Comparison of ENCODE assay signal across 9 cellular contexts in the genomic region with DNA sequence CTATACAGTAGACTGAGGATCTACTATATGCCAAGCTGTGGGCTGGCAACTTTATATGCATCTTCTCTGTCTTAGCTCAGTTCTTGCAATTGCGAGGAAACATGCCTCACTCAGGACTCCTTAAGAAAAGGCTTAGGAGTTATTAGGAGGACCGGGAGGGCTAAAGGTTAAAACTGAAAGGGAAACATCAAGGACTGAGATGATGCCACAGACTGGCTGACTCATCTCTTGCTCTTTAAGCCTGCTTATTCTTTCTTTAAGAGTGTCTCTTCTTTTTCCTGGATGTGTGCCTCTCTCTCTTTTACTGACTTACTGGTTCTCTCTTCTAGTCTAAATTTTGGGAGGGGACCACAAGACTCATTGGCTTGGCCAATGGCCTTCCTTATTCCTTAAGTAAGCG. TPM values are rescaled to one million over a fixed set of nuclear protein-coding genes. Genes with fewer than 3 reads are reported as not detected.
DNase-seq lines count a peak whose midpoint lies in the region; TF ChIP-seq lines count a peak whose summit lies in the region.
"Had no signal": no experiment of that assay in that cellular context is flagged by ENCODE, and none has a peak within 500 bp of the region (broad histone marks: within the 10 kb centered on the region; RNA-seq: fewer than 3 reads in every experiment).

No MANE protein-coding gene starts in this region.

- H3K4me1 ChIP-seq in SK-N-SH (ENCODE audit: control insufficient read depth in 1 of 2, insufficient read depth in 2 of 2, low read depth in 1 of 2, low read length in 1 of 2) (peaks cover 0 to 2% of the 10 kb centered on the region in 2 experiments; a peak in 2 of 4 replicates), esophagus muscularis mucosa (peaks cover 52 to 64% (median 60%) of the 10 kb centered on the region in 4 donors), smooth muscle cell (ENCODE audit: low read depth) (peaks cover 36% of the 10 kb centered on the region), BE2C (no peaks in the 10 kb centered on the region)

- H3K27me3 Mint-ChIP-seq in activated T-cell treated with anti-CD3 and anti-CD28 coated beads, Interleukin-2, amount 50 U/mL, for 24 hours = no peaks in the 10 kb centered on the region

- CTCF ChIA-PET in SK-N-SH (lab: Yijun Ruan, JAX) (interaction anchor here (1.8 kb wide), 1 partner anchor 8 kb away, joined by 11 read pairs; the partner anchor contains the start of gene SYS1), GM10248 (lab: Yijun Ruan, JAX) (interaction anchor here (0.8 to 4.4 kb wide), 5 partner anchors 19 to 416 kb away, joined by 4 to 25 read pairs (median 4); no protein-coding TSS in a partner anchor)

- no peaks in the 10 kb centered on the region for H4K20me1 ChIP-seq in SK-N-SH (ENCODE audit: insufficient read depth)
- H4K20me1 ChIP-seq in smooth muscle cell (ENCODE audit: low read depth) = peaks cover 5% of the 10 kb centered on the region

- H3K4me2 ChIP-seq in SK-N-SH (peak overlapping the region; percentile 69), smooth muscle cell (peak overlapping the region; percentile 49)

- H3K9me3 Mint-ChIP-seq in activated T-cell treated with anti-CD3 and anti-CD28 coated beads, Interleukin-2, amount 50 U/mL, for 24 hours = no peaks in the 10 kb centered on the region

- POLR2A ChIA-PET in SK-N-SH (lab: Yijun Ruan, JAX) (no interaction called here), GM10248 (lab: Yijun Ruan, JAX) (no interaction called here)

- no peaks in the 10 kb centered on the region for H3K36me3 Mint-ChIP-seq in activated T-cell treated with anti-CD3 and anti-CD28 coated beads, Interleukin-2, amount 50 U/mL, for 24 hours (ENCODE audit: low read depth)

- peak overlapping the region in 1 of 2 experiments; percentile 66; a peak in 2 of 4 replicates for H3K27ac ChIP-seq in SK-N-SH (ENCODE audit: low read depth in 2 of 2, low read length in 1 of 2)
- peak overlapping the region; percentile 91 to 96 (median 93) for H3K27ac ChIP-seq in esophagus muscularis mucosa (replicated peaks in 1 of 4)
- peak overlapping the region; percentile 84 for H3K27ac ChIP-seq in smooth muscle cell (ENCODE audit: low read depth)

- H3K9me2 ChIP-seq in SK-N-SH = no peaks in the 10 kb centered on the region

- DNase-seq in activated T-cell treated with anti-CD3 and anti-CD28 coated beads, Interleukin-2, amount 50 U/mL, for 24 hours = no peak
- no peak for DNase-seq in activated T-cell treated with anti-CD3 and anti-CD28 coated beads, Interleukin-2, amount 50 U/mL, for 1 hour
- DNase-seq in SK-N-SH (no peak), esophagus muscularis mucosa (ENCODE audit: extremely low spot score) (no peak), smooth muscle cell (lab: John Stamatoyannopoulos, UW; ENCODE audit: unreplicated experiment) (no peak), midbrain (lab: John Stamatoyannopoulos, UW) (no peak), GM10248 (ENCODE audit: extremely low spot score) (no peak), BE2C (no peak)

- H3K79me2 ChIP-seq in SK-N-SH (ENCODE audit: insufficient read depth) (no peaks in the 10 kb centered on the region), smooth muscle cell (ENCODE audit: low read depth) (no peaks in the 10 kb centered on the region)

- TF ChIP-seq POLR2A in esophagus muscularis mucosa (IDR thresholded peaks at IDR 0.05; ENCODE audit: low read depth) = no peak

- H3K4me3 Mint-ChIP-seq in activated T-cell treated with anti-CD3 and anti-CD28 coated beads, Interleukin-2, amount 50 U/mL, for 24 hours = peak overlapping the region; percentile 62

- TF ChIP-seq CTCF in SK-N-SH (IDR thresholded peaks at IDR 0.05) (no peak), esophagus muscularis mucosa (IDR thresholded peaks at IDR 0.05) (no peak), smooth muscle cell (IDR thresholded peaks at IDR 0.05; ENCODE audit: borderline replicate concordance, insufficient read depth, poor library complexity, severe bottlenecking) (no peak), GM10248 (IDR thresholded peaks at IDR 0.05; ENCODE audit: control extremely low read depth, extremely low read depth, low read depth, missing control alignments) (no peak), BE2C (IDR thresholded peaks at IDR 0.05; ENCODE audit: low read depth, low read length) (no peak)

- H3K9ac ChIP-seq in SK-N-SH = no peak overlapping the region
- no peak overlapping the region for H3K9ac ChIP-seq in smooth muscle cell (ENCODE audit: low read depth)

- H3K36me3 ChIP-seq in SK-N-SH (replicated peaks in 1 of 2; ENCODE audit: control insufficient read depth in 1 of 2, insufficient read depth in 2 of 2, low read length in 1 of 2) (no peaks in the 10 kb centered on the region), esophagus muscularis mucosa (no peaks in the 10 kb centered on the region), smooth muscle cell (ENCODE audit: low read depth) (no peaks in the 10 kb centered on the region), BE2C (no peaks in the 10 kb centered on the region)

- no peak for TF ChIP-seq RAD21 in SK-N-SH (IDR thresholded peaks at IDR 0.05; ENCODE audit: low read length)

- H3K4me3 ChIP-seq in SK-N-SH (ENCODE audit: low read depth in 2 of 2, low read length in 1 of 2) (no peak overlapping the region; a peak in 1 of 4 replicates), esophagus muscularis mucosa (no peak overlapping the region), smooth muscle cell (no peak overlapping the region), BE2C (ENCODE audit: low read depth, low read length) (no peak overlapping the region)

- intact Hi-C loops in esophagus muscularis mucosa (cut with DNase I) = no loop called here

- H3K27ac Mint-ChIP-seq in activated T-cell treated with anti-CD3 and anti-CD28 coated beads, Interleukin-2, amount 50 U/mL, for 24 hours = peak overlapping the region; percentile 93

- H3K9me3 ChIP-seq in SK-N-SH (no peaks in the 10 kb centered on the region), esophagus muscularis mucosa (no peaks in the 10 kb centered on the region), smooth muscle cell (replicated peaks; ENCODE audit: low read depth) (no peaks in the 10 kb centered on the region), BE2C (no peaks in the 10 kb centered on the region)

- TF ChIP-seq EP300 in SK-N-SH (IDR thresholded peaks at IDR 0.05; ENCODE audit: borderline replicate concordance in 1 of 2, low read depth in 1 of 2, low read length in 1 of 2) (no peak), esophagus muscularis mucosa (IDR thresholded peaks at IDR 0.05) (no peak)

- H3K4me1 Mint-ChIP-seq in activated T-cell treated with anti-CD3 and anti-CD28 coated beads, Interleukin-2, amount 50 U/mL, for 24 hours (ENCODE audit: low read depth) = peaks cover 59% of the 10 kb centered on the region

- WGBS in SK-N-SH (ENCODE audit: low lambda C conversion rate) = 52% methylated on average over 3 of the region's 3 CpGs
- WGBS in esophagus muscularis mucosa = 56% methylated on average over 3 of the region's 3 CpGs
- WGBS in smooth muscle cell (ENCODE audit: low lambda C conversion rate) = 20% methylated on average over 3 of the region's 3 CpGs

- H3K27me3 ChIP-seq in SK-N-SH (ENCODE audit: insufficient read depth) = no peaks in the 10 kb centered on the region
- H3K27me3 ChIP-seq in esophagus muscularis mucosa = no peaks in the 10 kb centered on the region
- H3K27me3 ChIP-seq in smooth muscle cell (ENCODE audit: low read depth) = no peaks in the 10 kb centered on the region
- H3K27me3 ChIP-seq in BE2C = no peaks in the 10 kb centered on the region

- H2AFZ ChIP-seq in SK-N-SH (ENCODE audit: low read depth) (peak overlapping the region; percentile 83), smooth muscle cell (ENCODE audit: low read depth) (no peak overlapping the region)

- H3F3A ChIP-seq in SK-N-SH (replicated peaks; ENCODE audit: insufficient read depth) = peaks cover 10% of the 10 kb centered on the region
- peaks cover 36% of the 10 kb centered on the region for H3F3A ChIP-seq in smooth muscle cell (ENCODE audit: low read depth)

TF ChIP-seq in SK-N-SH, 30 proteins besides CTCF, POLR2A, EP300 and RAD21:
- TF ChIP-seq NFIC (IDR thresholded peaks at IDR 0.05; ENCODE audit: borderline replicate concordance) = no peak
- no peak for TF ChIP-seq SMC3 (IDR thresholded peaks at IDR 0.05; ENCODE audit: low read depth, low read length)
- TF ChIP-seq FOSL2 (IDR thresholded peaks at IDR 0.05; ENCODE audit: borderline replicate concordance, low read depth) = peak; percentile 61; the same call in 1 of the 2 replicates

RNA-seq across cellular contexts. Expression of gene SDC4, which starts 7.0 kb away (rescaled TPM):
- polyA plus RNA-seq in SK-N-SH (2012; rRNA removed) (131 and 192 TPM in 2 replicates), smooth muscle cell (45.0 and 122 TPM in 2 replicates)
- polyA plus RNA-seq in SK-N-SH (2012; cell fraction: cytosol; rRNA removed) = 139 and 153 TPM in 2 replicates
- 94.9 and 96.1 TPM in 2 replicates for polyA plus RNA-seq in SK-N-SH (2012; cell fraction: nucleus; rRNA removed)
- total RNA-seq in esophagus muscularis mucosa (100 to 1,000 TPM in 1 of 4 donors, 10 to 100 TPM in 3; 61.9 to 177 (median 72.2) TPM), smooth muscle cell (70.7 and 78.1 TPM in 2 replicates)
- polyA plus RNA-seq in BE2C (2012; ENCODE audit: insufficient read depth, insufficient read length, low read depth) = 24.9 TPM

RNA-seq across cellular contexts. Expression of gene SYS1, which starts 7.7 kb away (rescaled TPM):
- 26.5 and 26.9 TPM in 2 replicates for polyA plus RNA-seq in SK-N-SH (2012; rRNA removed)
- 14.0 and 16.3 TPM in 2 replicates for polyA plus RNA-seq in SK-N-SH (2012; cell fraction: cytosol; rRNA removed)
- polyA plus RNA-seq in SK-N-SH (2012; cell fraction: nucleus; rRNA removed) = 12.4 and 20.0 TPM in 2 replicates
- 10 to 100 TPM; 28.2 to 48.4 (median 42.5) TPM for total RNA-seq in esophagus muscularis mucosa
- total RNA-seq in smooth muscle cell = 14.5 and 15.2 TPM in 2 replicates
- polyA plus RNA-seq in smooth muscle cell = 17.0 and 24.7 TPM in 2 replicates
- polyA plus RNA-seq in BE2C (2012; ENCODE audit: insufficient read depth, insufficient read length, low read depth) = 39.5 TPM

RNA-seq across cellular contexts. Expression of gene TP53TG5, which starts 22.9 kb away (rescaled TPM):
- polyA plus RNA-seq in SK-N-SH (2012; rRNA removed) = not detected in 2 replicates
- 0.01 TPM in 1 of 2 replicates, not detected in the other for polyA plus RNA-seq in SK-N-SH (2012; cell fraction: cytosol; rRNA removed)
- polyA plus RNA-seq in SK-N-SH (2012; cell fraction: nucleus; rRNA removed) = not detected in 2 replicates
- 1 to 10 TPM in 2 of 4 donors, under 1 TPM in 1, not detected in 1; 0.17 to 2.1 (median 1.1) TPM for total RNA-seq in esophagus muscularis mucosa
- not detected in 2 replicates for total RNA-seq in smooth muscle cell
- polyA plus RNA-seq in smooth muscle cell = 0.06 TPM in 1 of 2 replicates, not detected in the other
- 2.3 TPM for polyA plus RNA-seq in BE2C (2012; ENCODE audit: insufficient read depth, insufficient read length, low read depth)

RNA-seq across cellular contexts. Expression of gene MATN4, which starts 47.1 kb away (rescaled TPM):
- polyA plus RNA-seq in SK-N-SH (2012; rRNA removed) (0.13 and 0.16 TPM in 2 replicates), smooth muscle cell (not detected in 2 replicates)
- 0.04 and 0.07 TPM in 2 replicates for polyA plus RNA-seq in SK-N-SH (2012; cell fraction: cytosol; rRNA removed)
- 0.39 and 0.79 TPM in 2 replicates for polyA plus RNA-seq in SK-N-SH (2012; cell fraction: nucleus; rRNA removed)
- total RNA-seq in esophagus muscularis mucosa (under 1 TPM in 2 of 4 donors, not detected in 2; 0.17 to 0.33 TPM), smooth muscle cell (not detected in 2 replicates)
- not detected for polyA plus RNA-seq in BE2C (2012; ENCODE audit: insufficient read depth, insufficient read length, low read depth)
- total RNA-seq: mononuclear cell had no signal

RNA-seq across cellular contexts. Expression of gene RBPJL, which starts 48.6 kb away (rescaled TPM):
- not detected in 2 replicates for polyA plus RNA-seq in SK-N-SH (2012; rRNA removed)
- polyA plus RNA-seq in SK-N-SH (2012; cell fraction: cytosol; rRNA removed) = not detected in 2 replicates
- 0.05 and 0.11 TPM in 2 replicates for polyA plus RNA-seq in SK-N-SH (2012; cell fraction: nucleus; rRNA removed)
- total RNA-seq in esophagus muscularis mucosa = not detected
- not detected in 2 replicates for total RNA-seq in smooth muscle cell
- polyA plus RNA-seq in smooth muscle cell = not detected in 2 replicates
- polyA plus RNA-seq in BE2C (2012; ENCODE audit: insufficient read depth, insufficient read length, low read depth) = not detected
- total RNA-seq: mononuclear cell had no signal
